ENCODE assay signal across 11 cellular contexts in genomic region chr2:134927195-134927594, GRCh38. TPM values are rescaled to one million over a fixed set of nuclear protein-coding genes. Genes with fewer than 3 reads are reported as not detected.
DNase-seq lines count a peak whose midpoint lies in the region; ATAC-seq and TF ChIP-seq lines count a peak whose summit lies in the region.
"Had no signal": no experiment of that assay in that cellular context is flagged by ENCODE, and none has a peak within 500 bp of the region (broad histone marks: within the 10 kb centered on the region; RNA-seq: fewer than 3 reads in every experiment).

No MANE protein-coding gene starts in this region.

- no peak overlapping the region for H3K9ac ChIP-seq in adipocyte (ENCODE audit: low read length)

- DNase-seq in left ventricle myocardium superior (no peak), right atrium auricular region (ENCODE audit: low spot score) (no peak), adipocyte (ENCODE audit: low read depth) (peak; percentile 31), foreskin fibroblast (peak; percentile 10 to 33), GM19240 (ENCODE audit: insufficient read length, low spot score) (no peak), NCI-H1417 (lab: John Stamatoyannopoulos, UW) (no peak), NCI-H82 (lab: John Stamatoyannopoulos, UW) (no peak), HK-2 (ENCODE audit: unreplicated experiment) (no peak)
- DNase-seq: AML-193, islet precursor cell, Peyer's patch had no signal

- no peak overlapping the region for H3K4me3 ChIP-seq in right atrium auricular region
- H3K4me3 ChIP-seq in adipocyte (ENCODE audit: low read length), result no peak overlapping the region
- H3K4me3 ChIP-seq in foreskin fibroblast (ENCODE audit: low read depth in 1 of 2, low read length in 2 of 2), result no peak overlapping the region
- H3K4me3 ChIP-seq: Peyer's patch had no signal

- H3K4me1 ChIP-seq in right atrium auricular region (peaks cover 0 to 63% of the 10 kb centered on the region in 2 donors), adipocyte (ENCODE audit: control insufficient read depth, insufficient read depth, low read length) (peaks cover 26% of the 10 kb centered on the region)

- peaks cover 4% of the 10 kb centered on the region for H3K36me3 ChIP-seq in right atrium auricular region
- H3K36me3 ChIP-seq in adipocyte (ENCODE audit: control insufficient read depth, insufficient read depth, low read length, severe bottlenecking), result peaks cover 6% of the 10 kb centered on the region
- H3K36me3 ChIP-seq: Peyer's patch had no signal

- TF ChIP-seq CTCF in right atrium auricular region (IDR thresholded peaks at IDR 0.05) (no peak), foreskin fibroblast (IDR thresholded peaks at IDR 0.05; ENCODE audit: low read depth, low read length) (no peak)

- no peak overlapping the region for H3K27ac ChIP-seq in right atrium auricular region
- H3K27ac ChIP-seq: Peyer's patch had no signal

- H3K27me3 ChIP-seq in right atrium auricular region (no peaks in the 10 kb centered on the region), adipocyte (replicated peaks; ENCODE audit: control insufficient read depth, insufficient read depth, low read length) (no peaks in the 10 kb centered on the region)
- H3K27me3 ChIP-seq: Peyer's patch had no signal

- H3K9me3 ChIP-seq in right atrium auricular region (no peaks in the 10 kb centered on the region), adipocyte (ENCODE audit: control insufficient read depth, low read length) (no peaks in the 10 kb centered on the region)
- H3K9me3 ChIP-seq: Peyer's patch had no signal

- peak; percentile 34 for ATAC-seq in left ventricle myocardium superior

- intact Hi-C loops in left ventricle myocardium superior (cut with micrococcal nuclease), result no loop called here

RNA-seq across cellular contexts. Expression of gene CCNT2, which starts 8.6 kb away (rescaled TPM):
- total RNA-seq in left ventricle myocardium superior (20.9 TPM), right atrium auricular region (10 to 100 TPM; 12.0 to 12.5 TPM)

Comparison
In these comparisons a context has a peak if more than half of its experiments do, and no peak if none do; other contexts are left out.
1. DNase-seq: peak in adipocyte (single experiment) and foreskin fibroblast (2 of 2); none in left ventricle myocardium superior (single experiment), right atrium auricular region (single experiment), GM19240 (single experiment), NCI-H1417 (0 of 3), NCI-H82 (single experiment) and HK-2 (single experiment).